11 cellular contexts compared by ENCODE assay signal in genomic region chr2:143415571-143415970, GRCh38.
"Had no signal": no experiment of that assay in that cellular context is flagged by ENCODE, and none has a peak within 500 bp of the region (broad histone marks: within the 10 kb centered on the region; RNA-seq: fewer than 3 reads in every experiment).

No MANE protein-coding gene starts in this region.

- ATAC-seq: GM23338, HCT116 had no signal

- H3K9me3 ChIP-seq: HAP-1 had no signal

- H2AFZ ChIP-seq: GM23248 had no signal

- H3K4me3 ChIP-seq: GM23248, GM23338, HAP-1 had no signal

- H3K36me3 ChIP-seq: HAP-1 had no signal

- H3K4me1 ChIP-seq: HAP-1 had no signal

- H3K4me2 ChIP-seq: GM23338 had no signal

- DNase-seq: GM23248, GOT3, H7, H9, HCEC 1CT, HFFc6 had no signal

- H3K9ac ChIP-seq: GM23248 had no signal

- FAIRE-seq: H1, H54 had no signal

- H3K27ac ChIP-seq: GM23248 had no signal
